In genomic region chr4:138243369-138243768, GRCh38 we compare ENCODE assay signal across 13 cellular contexts. TPM values are rescaled to one million over a fixed set of nuclear protein-coding genes. Genes with fewer than 3 reads are reported as not detected.
DNase-seq lines count a peak whose midpoint lies in the region; ATAC-seq and TF ChIP-seq lines count a peak whose summit lies in the region.
"Had no signal": no experiment of that assay in that cellular context is flagged by ENCODE, and none has a peak within 500 bp of the region (broad histone marks: within the 10 kb centered on the region; RNA-seq: fewer than 3 reads in every experiment).

No MANE protein-coding gene starts in this region.

- H3K27me3 ChIP-seq in BLaER1 treated with 17β-estradiol and CSF1 and Interleukin-3, amounts not matched to agents 10 nM and 100 nM: no peaks in the 10 kb centered on the region
- H3K27me3 ChIP-seq in HCT116 (ENCODE audit: insufficient read depth, low read length) (no peaks in the 10 kb centered on the region), OCI-LY3 (ENCODE audit: low read depth, low read length) (no peaks in the 10 kb centered on the region), tibial artery (no peaks in the 10 kb centered on the region), upper lobe of left lung (no peaks in the 10 kb centered on the region)
- H3K27me3 ChIP-seq: heart left ventricle had no signal

- H2AFZ ChIP-seq in HCT116 (ENCODE audit: low read depth, low read length, poor library complexity, severe bottlenecking): peak overlapping the region; percentile 99
- peak overlapping the region; percentile 71 for H2AFZ ChIP-seq in OCI-LY3 (ENCODE audit: low read depth, low read length)

- no peaks in the 10 kb centered on the region for H3K9me3 ChIP-seq in BLaER1 treated with 17β-estradiol and CSF1 and Interleukin-3, amounts not matched to agents 10 nM and 100 nM (replicated peaks in 1 of 11)
- H3K9me3 ChIP-seq in HCT116 (ENCODE audit: control insufficient read depth in 1 of 2, insufficient read depth in 1 of 2, low read depth in 1 of 2, low read length in 2 of 2) (no peaks in the 10 kb centered on the region), OCI-LY3 (ENCODE audit: insufficient read depth, low read length) (no peaks in the 10 kb centered on the region), tibial artery (no peaks in the 10 kb centered on the region), upper lobe of left lung (no peaks in the 10 kb centered on the region)
- H3K9me3 ChIP-seq: heart left ventricle had no signal

- H3K36me3 Mint-ChIP-seq in activated CD4-positive, alpha-beta T cell treated with anti-CD3 and anti-CD28 coated beads, Interleukin-2, amount 10 ng/mL, durations not matched to agents 24 days and 14 days (ENCODE audit: low read depth): no peaks in the 10 kb centered on the region

- no peak overlapping the region for H3K9ac ChIP-seq in BLaER1 treated with 17β-estradiol and CSF1 and Interleukin-3, amounts not matched to agents 10 nM and 100 nM
- 0 out of 2 replicates have a peak overlapping the region, but pooled peaks have one; percentile 10 for H3K9ac ChIP-seq in HCT116 (ENCODE audit: low read length)
- peak overlapping the region; percentile 71 for H3K9ac ChIP-seq in OCI-LY3 (ENCODE audit: low read length)

- POLR2A ChIA-PET in HCT116 (lab: Charles Lee): interaction anchor here (2.6 kb wide), 1 partner anchor 13 kb away, joined by 11 read pairs; no protein-coding TSS in a partner anchor

- no peak overlapping the region for H3K27ac Mint-ChIP-seq in activated CD4-positive, alpha-beta T cell treated with anti-CD3 and anti-CD28 coated beads, Interleukin-2, amount 10 ng/mL, durations not matched to agents 24 days and 14 days

- H3K4me2 ChIP-seq in BLaER1 treated with 17β-estradiol and CSF1 and Interleukin-3, amounts not matched to agents 10 nM and 100 nM: peak overlapping the region in 7 of 11 experiments; percentile 4 to 36 (median 24); a peak in 7 of 22 replicates
- H3K4me2 ChIP-seq in HCT116 (ENCODE audit: low read length) (peak overlapping the region; percentile 43), OCI-LY3 (ENCODE audit: low read length) (peak overlapping the region; percentile 81)

- H3K79me2 ChIP-seq in HCT116 (ENCODE audit: insufficient read depth, low read length): peaks cover 10% of the 10 kb centered on the region
- H3K79me2 ChIP-seq in OCI-LY3 (ENCODE audit: low read length): no peaks in the 10 kb centered on the region

- ATAC-seq in HCT116 (no peak), upper lobe of left lung (ENCODE audit: low FRiP score in 2 of 2) (no peak)
- ATAC-seq: heart left ventricle had no signal

- peaks cover 28% of the 10 kb centered on the region for H3K4me1 Mint-ChIP-seq in activated CD4-positive, alpha-beta T cell treated with anti-CD3 and anti-CD28 coated beads, Interleukin-2, amount 10 ng/mL, durations not matched to agents 24 days and 14 days

- H3K4me3 Mint-ChIP-seq in activated CD4-positive, alpha-beta T cell treated with anti-CD3 and anti-CD28 coated beads, Interleukin-2, amount 10 ng/mL, durations not matched to agents 24 days and 14 days: no peak overlapping the region

- no peak for TF ChIP-seq POLR2A in HCT116 (IDR thresholded peaks at IDR 0.05; ENCODE audit: borderline replicate concordance, extremely low read depth, insufficient read depth, insufficient read length)
- TF ChIP-seq POLR2A in upper lobe of left lung (IDR thresholded peaks at IDR 0.05): no peak

- no peak for TF ChIP-seq EP300 in upper lobe of left lung (IDR thresholded peaks at IDR 0.05)

- TF ChIP-seq CTCF in HCT116 (IDR thresholded peaks at IDR 0.05 in 2 of 3, conservative IDR thresholded peaks at IDR 0.05 in 1 of 3; ENCODE audit: borderline replicate concordance in 1 of 3, insufficient read depth in 1 of 3, low read depth in 2 of 3, low read length in 2 of 3) (no peak), OCI-LY3 (IDR thresholded peaks at IDR 0.05; ENCODE audit: low read depth, low read length) (no peak), fibroblast of the aortic adventitia (IDR thresholded peaks at IDR 0.05; ENCODE audit: insufficient read depth, low read length) (no peak), tibial artery (IDR thresholded peaks at IDR 0.05) (no peak), upper lobe of left lung (IDR thresholded peaks at IDR 0.05) (no peak)

- DNase-seq in HCT116 (ENCODE audit: low read depth, low spot score) (peak; percentile 23), fibroblast of the aortic adventitia (ENCODE audit: low read depth) (peak; percentile 38), tibial artery (no peak), DMS114 treated with DMSO at 0.1 percent for 48 hours (lab: John Stamatoyannopoulos, UW; ENCODE audit: unreplicated experiment) (no peak), upper lobe of left lung (no peak)
- DNase-seq in activated CD4-positive, alpha-beta T cell treated with anti-CD3 and anti-CD28 coated beads, Interleukin-2, amount 10 ng/mL, durations not matched to agents 24 days and 14 days: no peak
- DNase-seq: activated T-cell treated with anti-CD3 and anti-CD28 coated beads, Interleukin-2, amount 50 U/mL, for 72 hours; HCEC 1CT; heart left ventricle; NCI-H1694 had no signal

- WGBS in upper lobe of left lung, 2 donors: 92 to 96% methylated on average over 3 of the region's 3 CpGs

- no peaks in the 10 kb centered on the region for H3K9me3 Mint-ChIP-seq in activated CD4-positive, alpha-beta T cell treated with anti-CD3 and anti-CD28 coated beads, Interleukin-2, amount 10 ng/mL, durations not matched to agents 24 days and 14 days
- H3K9me3 Mint-ChIP-seq: activated T-cell treated with anti-CD3 and anti-CD28 coated beads, Interleukin-2, amount 50 U/mL, for 72 hours had no signal

- H3K9me2 ChIP-seq in HCT116 (ENCODE audit: insufficient read depth): peaks cover 2% of the 10 kb centered on the region; the same call in 1 of the 2 replicates

- no TSS peak for BruUV-seq in HCT116 (replicated peaks; lab: Mats Ljungman, UMichigan)

- no peak overlapping the region for H3K4me3 ChIP-seq in BLaER1 treated with 17β-estradiol and CSF1 and Interleukin-3, amounts not matched to agents 10 nM and 100 nM
- H3K4me3 ChIP-seq in HCT116 (replicated peaks in 1 of 2; ENCODE audit: low read depth in 1 of 2, low read length in 2 of 2): no peak overlapping the region
- peak overlapping the region; percentile 73 for H3K4me3 ChIP-seq in OCI-LY3 (ENCODE audit: low read length)
- no peak overlapping the region for H3K4me3 ChIP-seq in fibroblast of the aortic adventitia (ENCODE audit: low read depth, low read length)
- no peak overlapping the region for H3K4me3 ChIP-seq in tibial artery
- no peak overlapping the region for H3K4me3 ChIP-seq in upper lobe of left lung

- H3K36me3 ChIP-seq in BLaER1 treated with 17β-estradiol and CSF1 and Interleukin-3, amounts not matched to agents 10 nM and 100 nM: no peaks in the 10 kb centered on the region
- H3K36me3 ChIP-seq in HCT116 (ENCODE audit: control insufficient read depth in 1 of 2, insufficient read depth in 2 of 2, low read length in 2 of 2) (no peaks in the 10 kb centered on the region), OCI-LY3 (replicated peaks; ENCODE audit: low read depth, low read length) (no peaks in the 10 kb centered on the region), tibial artery (no peaks in the 10 kb centered on the region), upper lobe of left lung (no peaks in the 10 kb centered on the region)
- H3K36me3 ChIP-seq: heart left ventricle had no signal

- TF ChIP-seq RAD21 in HCT116 (IDR thresholded peaks at IDR 0.05; ENCODE audit: low read depth): no peak

- CTCF ChIA-PET in HCT116 (lab: Charles Lee): interaction anchor here (1.3 kb wide), 1 partner anchor 43 kb away, joined by 3 read pairs; no protein-coding TSS in a partner anchor

- no peaks in the 10 kb centered on the region for H4K20me1 ChIP-seq in BLaER1 treated with 17β-estradiol and CSF1 and Interleukin-3, amounts not matched to agents 10 nM and 100 nM
- H4K20me1 ChIP-seq in HCT116 (ENCODE audit: insufficient read depth) (no peaks in the 10 kb centered on the region), OCI-LY3 (ENCODE audit: insufficient read depth, low read length) (no peaks in the 10 kb centered on the region)

- no peaks in the 10 kb centered on the region for H3K27me3 Mint-ChIP-seq in activated CD4-positive, alpha-beta T cell treated with anti-CD3 and anti-CD28 coated beads, Interleukin-2, amount 10 ng/mL, durations not matched to agents 24 days and 14 days

- RAD21 ChIA-PET in HCT116 (lab: Charles Lee; ENCODE audit: low non-redundant PET in 1 of 2, low total read pairs in 2 of 2, uncharacterized antibody in 2 of 2, unreplicated experiment in 2 of 2): no interaction called here

- peaks cover 14 to 41% (median 23%) of the 10 kb centered on the region in 10 experiments for H3K4me1 ChIP-seq in BLaER1 treated with 17β-estradiol and CSF1 and Interleukin-3, amounts not matched to agents 10 nM and 100 nM
- H3K4me1 ChIP-seq in HCT116 (ENCODE audit: control insufficient read depth in 1 of 2, insufficient read depth in 2 of 2, low read length in 2 of 2) (peaks cover 14 to 35% of the 10 kb centered on the region in 2 experiments), OCI-LY3 (ENCODE audit: low read length) (peaks cover 19% of the 10 kb centered on the region), tibial artery (peaks cover 0 to 16% (median 4%) of the 10 kb centered on the region in 4 donors), upper lobe of left lung (peaks cover 0 to 14% (median 5%) of the 10 kb centered on the region in 4 donors)

- H3K27ac ChIP-seq in BLaER1 treated with 17β-estradiol and CSF1 and Interleukin-3, amounts not matched to agents 10 nM and 100 nM: peak overlapping the region in 5 of 11 experiments; percentile 44 to 93 (median 83); a peak in 7 of 22 replicates
- peak overlapping the region; percentile 57; the same call in 1 of the 2 replicates for H3K27ac ChIP-seq in HCT116 (ENCODE audit: low read depth, low read length)
- H3K27ac ChIP-seq in OCI-LY3 (ENCODE audit: low read length): peak overlapping the region; percentile 84; the same call in 1 of the 2 replicates
- H3K27ac ChIP-seq in tibial artery: no peak overlapping the region
- no peak overlapping the region for H3K27ac ChIP-seq in upper lobe of left lung
- H3K27ac ChIP-seq: coronary artery had no signal

- intact Hi-C loops in HCT116 (cut with micrococcal nuclease): no loop called here
- intact Hi-C loops in tibial artery (cut with DNase I; ENCODE audit: low total_unique reads): no loop called here
- intact Hi-C loops in activated CD4-positive, alpha-beta T cell treated with anti-CD3 and anti-CD28 coated beads, Interleukin-2, amount 10 ng/mL, durations not matched to agents 24 days and 14 days (cut with micrococcal nuclease): loop anchor here (10.0 kb wide), 1 partner anchor 771 kb away; the partner anchor contains the start of gene NOCT

TF ChIP-seq in HCT116, 20 proteins besides CTCF, POLR2A, EP300 and RAD21 (continues in another document):
- TF ChIP-seq EGR1 (IDR thresholded peaks at IDR 0.05; ENCODE audit: low read depth): no peak

RNA-seq across cellular contexts. Expression of gene SLC7A11, which starts 1.2 kb away (rescaled TPM):
- total RNA-seq in HCT116 (2021; ENCODE audit: unreplicated experiment): 45.8 TPM
- polyA plus RNA-seq in HCT116 (2012): 7.5 and 11.1 TPM in 2 replicates
- total RNA-seq in fibroblast of the aortic adventitia (ENCODE audit: low replicate concordance): 21.8 and 118 TPM in 2 replicates
- 1 to 10 TPM in 5 of 6 donors, under 1 TPM in 1; 0.77 to 9.6 (median 2.1) TPM for total RNA-seq in upper lobe of left lung
- total RNA-seq in activated CD4-positive, alpha-beta T cell treated with anti-CD3 and anti-CD28 coated beads, Interleukin-2, amount 10 ng/mL, durations not matched to agents 24 days and 14 days: 1.8 and 1.9 TPM in 2 replicates

Comparison
In these comparisons a context has a peak if more than half of its experiments do, and no peak if none do; other contexts are left out.
1. H3K27ac ChIP-seq: peak in HCT116 (single experiment) and OCI-LY3 (single experiment); none in tibial artery (0 of 2) and upper lobe of left lung (0 of 4).
2. H3K4me2 ChIP-seq: peak in every context shown above with its lines; median percentile 81 in OCI-LY3; 43 in HCT116; 24 in BLaER1 treated with 17β-estradiol and CSF1 and Interleukin-3, amounts not matched to agents 10 nM and 100 nM.
3. H3K9ac ChIP-seq: peak in HCT116 (single experiment) and OCI-LY3 (single experiment); none in BLaER1 treated with 17β-estradiol and CSF1 and Interleukin-3, amounts not matched to agents 10 nM and 100 nM (0 of 11).
4. DNase-seq: peak in HCT116 (single experiment) and fibroblast of the aortic adventitia (single experiment); none in tibial artery (0 of 2), DMS114 treated with DMSO at 0.1 percent for 48 hours (single experiment), upper lobe of left lung (0 of 2) and activated CD4-positive, alpha-beta T cell treated with anti-CD3 and anti-CD28 coated beads, Interleukin-2, amount 10 ng/mL, durations not matched to agents 24 days and 14 days (single experiment).